Comparison of ENCODE assay signal across 29 cellular contexts in the genomic region with DNA sequence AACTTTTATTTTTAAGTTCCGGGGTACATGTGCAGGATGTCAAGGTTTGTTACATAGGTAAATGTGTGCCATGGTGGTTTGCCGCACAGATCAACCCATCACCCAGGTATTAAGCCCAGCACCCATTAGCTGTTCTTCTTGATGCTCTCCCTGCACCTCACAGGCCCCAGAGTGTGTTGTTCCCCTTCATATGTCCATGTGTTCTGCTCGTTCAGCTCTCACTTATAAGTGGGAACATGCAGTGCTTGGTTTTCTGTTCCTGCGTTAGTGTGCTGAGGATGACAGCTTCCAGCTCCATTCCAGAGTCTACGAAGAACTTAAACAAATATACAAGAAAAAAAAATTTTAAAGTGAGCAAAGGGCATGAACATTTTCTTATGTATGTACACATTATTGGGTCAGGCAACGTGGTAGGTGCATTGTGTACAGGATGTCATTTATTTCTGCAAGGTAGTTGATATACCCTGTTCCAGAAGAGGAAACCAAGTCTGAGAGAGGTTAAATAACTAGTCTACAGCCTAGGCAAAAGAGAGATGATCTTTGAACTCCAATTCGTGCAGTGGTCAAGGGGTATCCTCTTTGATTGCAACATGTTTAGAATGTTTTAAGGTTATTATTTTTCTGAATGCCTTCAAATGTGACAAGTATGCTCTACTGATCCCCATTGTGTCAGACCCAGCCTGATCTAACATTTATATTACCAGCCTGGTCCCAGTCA.
"Had no signal": no experiment of that assay in that cellular context is flagged by ENCODE, and none has a peak within 500 bp of the region (broad histone marks: within the 10 kb centered on the region; RNA-seq: fewer than 3 reads in every experiment).

No MANE protein-coding gene starts in this region.

- H3K4me2 ChIP-seq: KMS-11 had no signal

- ATAC-seq: activated CD8-positive, alpha-beta T cell treated with anti-CD3 and anti-CD28 coated beads for 36 hours; activated T-cell treated with anti-CD3 and anti-CD28 coated beads, Interleukin-2, amount 50 U/mL, for 72 hours; activated T-helper 17 cell treated with anti-CD3 and anti-CD28 coated beads, Interleukin-2, amount 50 U/mL, for 72 hours; PC-3 had no signal

- H3K36me3 ChIP-seq: brain microvascular endothelial cell, Peyer's patch had no signal

- H3K9me3 ChIP-seq: Peyer's patch had no signal

- DNase-seq: activated CD4-positive, alpha-beta T cell treated with anti-CD3 and anti-CD28 coated beads, Interleukin-2, amount 10 ng/mL, durations not matched to agents 24 days and 14 days; activated CD4-positive, alpha-beta T cell treated with anti-CD3 and anti-CD28 coated beads, Interleukin-2, amount 50 U/mL, for 4 hours; activated CD8-positive, alpha-beta T cell treated with anti-CD3 and anti-CD28 coated beads for 36 hours; activated effector memory CD4-positive, alpha-beta T cell treated with anti-CD3 and anti-CD28 coated beads, Interleukin-2, amount 50 U/mL, for 16 hours; activated naive CD4-positive, alpha-beta T cell; activated naive CD4-positive, alpha-beta T cell treated with anti-CD3 and anti-CD28 coated beads, Interleukin-2, amount 50 U/mL, for 16 hours; activated naive CD8-positive, alpha-beta T cell treated with anti-CD3 and anti-CD28 coated beads for 36 hours; activated T-cell treated with anti-CD3 and anti-CD28 coated beads, Interleukin-2, amount 50 U/mL, for 1 hour; activated T-cell treated with anti-CD3 and anti-CD28 coated beads, Interleukin-2, amount 50 U/mL, for 72 hours; amniotic stem cell; aorta; brain microvascular endothelial cell; MM.1S; MV-4-11; NCI-H1092; NCI-H1436 treated with DMSO at 0.1 percent for 48 hours; NCI-H1694 treated with DMSO at 0.1 percent for 48 hours; NCI-H2029; NCI-H345; NCI-H524 treated with DMSO at 0.1 percent for 48 hours; PC-3; Peyer's patch; RPMI8226; SW 1271; T-helper 1 cell; T-helper 2 cell; T-helper 9 cell had no signal

- H3K4me1 ChIP-seq: Peyer's patch had no signal

- H3K27me3 ChIP-seq: brain microvascular endothelial cell, Peyer's patch had no signal

- H3K9ac ChIP-seq: KMS-11 had no signal

- H3K4me3 ChIP-seq: Peyer's patch had no signal

- H3K27ac ChIP-seq: brain microvascular endothelial cell, KMS-11, Peyer's patch had no signal
